9 cellular contexts compared by ENCODE assay signal in the genomic region with DNA sequence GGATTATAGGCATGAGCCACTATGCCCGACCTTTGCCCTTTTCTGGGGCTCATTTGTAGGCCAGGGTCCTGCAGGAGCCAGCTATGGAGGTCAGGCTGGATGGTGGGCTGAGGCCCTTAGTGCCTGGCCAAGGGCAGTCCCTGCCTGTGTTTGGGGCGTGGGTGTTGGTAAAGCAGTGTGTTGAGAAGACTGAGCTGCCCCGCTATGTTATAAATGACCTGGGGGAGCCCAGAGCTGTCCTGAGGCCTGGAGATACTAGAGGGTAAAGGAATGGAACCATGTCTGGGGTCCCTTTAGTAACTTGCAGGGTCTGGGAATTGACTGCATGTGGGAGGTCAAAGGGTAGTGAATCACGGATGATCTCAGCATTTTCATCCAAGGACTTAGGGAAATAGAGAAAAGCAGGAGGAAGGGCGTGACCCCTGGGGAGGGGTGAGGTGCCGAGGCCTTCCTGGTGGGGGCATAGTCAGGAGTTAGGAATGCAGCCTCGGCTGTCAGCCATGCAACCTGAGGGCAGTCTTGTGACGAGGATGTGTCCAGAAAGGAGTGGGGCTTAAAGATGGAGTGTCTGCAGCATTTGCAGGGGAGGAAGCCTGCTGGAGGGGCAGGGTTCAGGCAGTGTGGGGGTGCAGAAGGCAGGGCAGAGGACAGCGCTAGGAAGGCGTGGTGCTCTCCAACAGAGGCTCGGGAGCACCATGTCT.
DNase-seq lines count a peak whose midpoint lies in the region; ATAC-seq and TF ChIP-seq lines count a peak whose summit lies in the region.
"Had no signal": no experiment of that assay in that cellular context is flagged by ENCODE, and none has a peak within 500 bp of the region (broad histone marks: within the 10 kb centered on the region; RNA-seq: fewer than 3 reads in every experiment).

No MANE protein-coding gene starts in this region.

- no peak overlapping the region for H3K4me3 Mint-ChIP-seq in stimulated activated naive B cell treated with anti-CD40 and anti-IgM and Interleukin-4, amounts not matched to agents 10 μg/mL and 1 μg/mL and 100 μg/mL, for 72 hours
- H3K4me3 Mint-ChIP-seq: mesothelial cell of epicardium had no signal

- ATAC-seq in stimulated activated naive B cell treated with anti-CD40 and anti-IgM and Interleukin-4, amounts not matched to agents 10 μg/mL and 1 μg/mL and 100 μg/mL, for 72 hours (replicated peaks): no peak

- H3K4me1 Mint-ChIP-seq in stimulated activated naive B cell treated with anti-CD40 and anti-IgM and Interleukin-4, amounts not matched to agents 10 μg/mL and 1 μg/mL and 100 μg/mL, for 72 hours: peaks cover 6 to 8% of the 10 kb centered on the region in 2 donors
- H3K4me1 Mint-ChIP-seq: mesothelial cell of epicardium had no signal

- no peak for TF ChIP-seq POLR2A in erythroblast (IDR thresholded peaks at IDR 0.05; ENCODE audit: low read length)

- peaks cover 17 to 39% of the 10 kb centered on the region in 2 donors for H3K36me3 Mint-ChIP-seq in stimulated activated naive B cell treated with anti-CD40 and anti-IgM and Interleukin-4, amounts not matched to agents 10 μg/mL and 1 μg/mL and 100 μg/mL, for 72 hours

- H3K9me3 Mint-ChIP-seq in stimulated activated naive B cell treated with anti-CD40 and anti-IgM and Interleukin-4, amounts not matched to agents 10 μg/mL and 1 μg/mL and 100 μg/mL, for 72 hours: no peaks in the 10 kb centered on the region
- H3K9me3 Mint-ChIP-seq: mesothelial cell of epicardium had no signal

- H3K27ac Mint-ChIP-seq in stimulated activated naive B cell treated with anti-CD40 and anti-IgM and Interleukin-4, amounts not matched to agents 10 μg/mL and 1 μg/mL and 100 μg/mL, for 72 hours: peak overlapping the region; percentile 84
- H3K27ac Mint-ChIP-seq: mesothelial cell of epicardium had no signal

- no peaks in the 10 kb centered on the region for H3K27me3 Mint-ChIP-seq in stimulated activated naive B cell treated with anti-CD40 and anti-IgM and Interleukin-4, amounts not matched to agents 10 μg/mL and 1 μg/mL and 100 μg/mL, for 72 hours

- DNase-seq in HS-5 (ENCODE audit: low read depth) (peak; percentile 48), amniotic epithelial cell (ENCODE audit: low read depth) (peak; percentile 75), hepatic stellate cell (ENCODE audit: low spot score) (peak; percentile 66), NCI-H1436 (lab: John Stamatoyannopoulos, UW) (no peak), MV-4-11 (lab: John Stamatoyannopoulos, UW) (no peak), erythroblast (lab: John Stamatoyannopoulos, UW) (no peak)
- DNase-seq in stimulated activated naive B cell treated with anti-CD40 and anti-IgM and Interleukin-4, amounts not matched to agents 10 μg/mL and 1 μg/mL and 100 μg/mL, for 72 hours: no peak
- DNase-seq: NCI-H1048 had no signal

Comparison
In these comparisons a context has a peak if more than half of its experiments do, and no peak if none do; other contexts are left out.
1. DNase-seq: peak in HS-5 (single experiment), amniotic epithelial cell (single experiment) and hepatic stellate cell (single experiment); none in stimulated activated naive B cell treated with anti-CD40 and anti-IgM and Interleukin-4, amounts not matched to agents 10 μg/mL and 1 μg/mL and 100 μg/mL, for 72 hours (single experiment), NCI-H1436 (single experiment), MV-4-11 (single experiment) and erythroblast (0 of 2).